Comparison of ENCODE assay signal across 15 cellular contexts in the genomic region with DNA sequence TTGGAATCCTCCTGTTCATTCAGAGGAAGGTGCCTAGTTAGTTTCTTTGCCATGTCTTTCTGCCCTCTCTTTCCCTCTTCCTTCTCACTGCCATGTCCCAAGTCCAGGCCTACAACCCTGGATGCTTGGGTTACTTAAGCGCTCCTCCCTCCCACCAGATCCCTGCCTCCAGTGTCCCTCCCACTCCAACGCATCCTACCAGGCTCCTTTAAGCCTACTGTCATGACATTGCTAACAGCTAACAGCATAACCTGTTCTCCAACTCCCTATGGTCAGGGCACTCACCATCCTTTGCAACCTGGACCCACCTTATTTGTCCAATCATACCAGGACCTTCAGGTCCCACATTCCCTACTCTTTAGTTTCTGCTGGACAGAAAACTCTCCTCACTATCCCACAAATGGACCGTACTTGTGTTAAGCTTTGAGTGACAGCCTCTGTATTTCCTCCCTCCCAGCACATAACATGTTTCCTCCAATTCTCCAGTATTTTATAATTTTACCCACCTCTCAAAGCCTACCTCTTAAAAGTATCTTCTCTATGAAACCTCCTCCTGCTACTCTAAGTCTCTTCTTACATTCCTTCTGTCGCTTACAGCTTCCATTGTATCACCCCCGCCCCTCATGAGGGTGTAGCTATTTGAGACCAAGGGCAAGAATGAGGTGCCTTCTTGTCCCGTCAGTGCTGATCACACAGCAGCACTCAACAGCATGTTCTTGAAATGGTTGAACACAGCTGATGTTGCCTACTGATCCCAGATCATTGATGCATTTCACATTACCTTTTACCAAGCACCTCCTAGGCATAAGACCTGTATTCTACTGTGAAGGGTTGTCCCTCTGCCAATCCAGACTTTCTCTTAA. TPM values are rescaled to one million over a fixed set of nuclear protein-coding genes. Genes with fewer than 3 reads are reported as not detected.
DNase-seq lines count a peak whose midpoint lies in the region; ATAC-seq and TF ChIP-seq lines count a peak whose summit lies in the region.
"Had no signal": no experiment of that assay in that cellular context is flagged by ENCODE, and none has a peak within 500 bp of the region (broad histone marks: within the 10 kb centered on the region; RNA-seq: fewer than 3 reads in every experiment).

No MANE protein-coding gene starts in this region.

- H3K36me3 ChIP-seq in Peyer's patch (no peaks in the 10 kb centered on the region), esophagus squamous epithelium (no peaks in the 10 kb centered on the region)
- H3K36me3 ChIP-seq: left ventricle myocardium inferior had no signal

- H3K4me3 ChIP-seq in GM12864 (ENCODE audit: low read depth, low read length), result peak overlapping the region; percentile 83
- H3K4me3 ChIP-seq in Peyer's patch, result peak overlapping the region; percentile 43 to 54 (median 47)
- peak overlapping the region; percentile 34 to 61 (median 50) for H3K4me3 ChIP-seq in esophagus squamous epithelium
- peak overlapping the region in 6 of 7 experiments; percentile 19 to 41 (median 32) for H3K4me3 ChIP-seq in skin epidermis

- H3K4me1 ChIP-seq in Peyer's patch (peaks cover 3 to 35% (median 13%) of the 10 kb centered on the region in 4 donors), esophagus squamous epithelium (peaks cover 16 to 75% (median 18%) of the 10 kb centered on the region in 3 donors)

- TF ChIP-seq POLR2A in Peyer's patch (IDR thresholded peaks at IDR 0.05), result peak; percentile 5 to 58
- TF ChIP-seq POLR2A in esophagus squamous epithelium (IDR thresholded peaks at IDR 0.05), result no peak

- intact Hi-C loops in esophagus squamous epithelium (cut with DNase I), result no loop called here

- no peaks in the 10 kb centered on the region for H3K9me3 ChIP-seq in Peyer's patch
- H3K9me3 ChIP-seq in esophagus squamous epithelium, result no peaks in the 10 kb centered on the region
- H3K9me3 ChIP-seq: left ventricle myocardium inferior had no signal

- ATAC-seq in HG03095 (IDR thresholded peaks at IDR 0.05; ENCODE audit: unreplicated experiment) (no peak), GM19395 (IDR thresholded peaks at IDR 0.05; ENCODE audit: unreplicated experiment) (no peak), HG02870 (IDR thresholded peaks at IDR 0.05; ENCODE audit: unreplicated experiment) (no peak)

- H3K27me3 ChIP-seq in Peyer's patch (no peaks in the 10 kb centered on the region), esophagus squamous epithelium (no peaks in the 10 kb centered on the region)

- WGBS in esophagus squamous epithelium, 2 donors, result 74 to 81% methylated on average over 6 of the region's 6 CpGs

- DNase-seq in GM12864 (ENCODE audit: low read depth), result no peak
- DNase-seq in Peyer's patch, result peak in 1 of 3 donors; percentile 68
- DNase-seq in esophagus squamous epithelium (lab: John Stamatoyannopoulos, UW), result no peak
- no peak for DNase-seq in DMS53 treated with DMSO at 0.1 percent for 48 hours (lab: John Stamatoyannopoulos, UW; ENCODE audit: unreplicated experiment)
- DNase-seq: DMS79 treated with DMSO at 0.1 percent for 48 hours, hypothalamus, left ventricle myocardium inferior, NCI-H1436, NCI-H345, OCI-M1 had no signal

- no peak for TF ChIP-seq CTCF in GM12864 (IDR thresholded peaks at IDR 0.05; ENCODE audit: low read depth, low read length, missing control alignments)
- TF ChIP-seq CTCF in Peyer's patch (IDR thresholded peaks at IDR 0.05), result no peak
- TF ChIP-seq CTCF in esophagus squamous epithelium (IDR thresholded peaks at IDR 0.05), result no peak

- H3K27ac ChIP-seq in Peyer's patch (peak overlapping the region; percentile 76 to 87 (median 82)), esophagus squamous epithelium (peak overlapping the region; percentile 40 to 95 (median 86)), skin epidermis (peak overlapping the region in 12 of 21 experiments; percentile 2 to 86 (median 78))
- H3K27ac ChIP-seq: left ventricle myocardium inferior had no signal

RNA-seq across cellular contexts. Expression of a gene that starts 1.7 kb away (rescaled TPM):
- total RNA-seq in Peyer's patch (10 to 100 TPM; 49.3 to 79.5 (median 50.1) TPM), esophagus squamous epithelium (10 to 100 TPM; 28.2 to 50.5 (median 35.9) TPM)

RNA-seq across cellular contexts. Expression of a gene that starts 34.6 kb away (rescaled TPM):
- total RNA-seq in Peyer's patch (not detected), esophagus squamous epithelium (not detected)
- total RNA-seq: left ventricle myocardium inferior, ureter had no signal

Comparison
In these comparisons a context has a peak if more than half of its experiments do, and no peak if none do; other contexts are left out.
1. H3K4me3 ChIP-seq: peak in every context shown above with its lines; median percentile 83 in GM12864; 50 in esophagus squamous epithelium; 47 in Peyer's patch; 32 in skin epidermis.
2. POLR2A ChIP-seq: peak in Peyer's patch (2 of 2); none in esophagus squamous epithelium (0 of 4).
3. Peak in every context shown above with its lines, with median percentiles within 50 percentile points of each other: H3K27ac ChIP-seq.